Comparison of ENCODE assay signal across 1 cellular context in genomic region chr10:7756360-7756992, GRCh38.
TF ChIP-seq lines count a peak whose summit lies in the region.

No MANE protein-coding gene starts in this region.

TF ChIP-seq in HepG2, 621 proteins besides CTCF, POLR2A, EP300 and RAD21:
- TF ChIP-seq HNRNPK (IDR thresholded peaks at IDR 0.05; ENCODE audit: low read depth, low read length, poor library complexity, severe bottlenecking) (no peak), FOXC1 (CRISPR knock-in tag; IDR thresholded peaks at IDR 0.05; ENCODE audit: borderline replicate concordance) (no peak), ZNF30 (CRISPR knock-in tag; IDR thresholded peaks at IDR 0.05) (no peak), XRCC5 (optimal IDR thresholded peaks at IDR 0.05; ENCODE audit: low read length) (peak; percentile 24), STAG1 (CRISPR knock-in tag; IDR thresholded peaks at IDR 0.05) (peak; percentile 74), ZFAT (CRISPR knock-in tag; conservative IDR thresholded peaks at IDR 0.05) (no peak), ZBTB33 (CRISPR knock-in tag; IDR thresholded peaks at IDR 0.05) (0 out of 2 replicates have a peak, but pooled peaks have one; percentile 10), SMC3 (IDR thresholded peaks at IDR 0.05; ENCODE audit: low read length) (peak; percentile 73), ZUFSP (CRISPR knock-in tag; IDR thresholded peaks at IDR 0.05; ENCODE audit: borderline replicate concordance) (no peak), HMGXB4 (CRISPR knock-in tag; IDR thresholded peaks at IDR 0.05; ENCODE audit: borderline replicate concordance in 1 of 2, low read depth in 1 of 2) (0 out of 4 replicates have a peak, but pooled peaks of 1 of the 2 experiments have one; percentile 30)
